17 cellular contexts compared by ENCODE assay signal in genomic region chr15:95300958-95301357, GRCh38.
DNase-seq lines count a peak whose midpoint lies in the region; ATAC-seq and TF ChIP-seq lines count a peak whose summit lies in the region.
"Had no signal": no experiment of that assay in that cellular context is flagged by ENCODE, and none has a peak within 500 bp of the region (broad histone marks: within the 10 kb centered on the region; RNA-seq: fewer than 3 reads in every experiment).

No MANE protein-coding gene starts in this region.

- H3K9me3 Mint-ChIP-seq in activated T-helper 2 cell treated with anti-CD3 and anti-CD28 coated beads, Interferon-gamma antibody, Interleukin-2, Interleukin-4, amounts not matched to agents 10 μg/mL and 5 μg/mL and 100 μg/mL, durations not matched to agents 14 hours and 24 hours and 36 hours: peaks cover 5% of the 10 kb centered on the region
- H3K9me3 Mint-ChIP-seq in H9: no peaks in the 10 kb centered on the region
- H3K9me3 Mint-ChIP-seq: CD4-positive, alpha-beta T cell had no signal

- H3K4me2 ChIP-seq in H9 (ENCODE audit: insufficient read depth, insufficient read length, low read length): no peak overlapping the region

- ATAC-seq in HG02798 (IDR thresholded peaks at IDR 0.05; ENCODE audit: poor library complexity, unreplicated experiment) (no peak), HG03520 (IDR thresholded peaks at IDR 0.05; ENCODE audit: unreplicated experiment) (no peak)
- ATAC-seq: gastrocnemius medialis, mucosa of descending colon had no signal

- H3K27me3 ChIP-seq in spleen (replicated peaks in 1 of 7) (peaks cover 0 to 9% (median 0%) of the 10 kb centered on the region in 7 donors), H9 (ENCODE audit: insufficient read depth, low read length) (no peaks in the 10 kb centered on the region)
- H3K27me3 ChIP-seq: upper lobe of left lung had no signal

- H2BK5ac ChIP-seq in H9 (ENCODE audit: insufficient read length, low read length): no peak overlapping the region

- H3K4me1 ChIP-seq in spleen: peaks cover 9 to 40% (median 18%) of the 10 kb centered on the region in 6 donors
- H3K4me1 ChIP-seq in H9 (ENCODE audit: insufficient read depth, low read length): no peaks in the 10 kb centered on the region
- H3K4me1 ChIP-seq: prostate gland had no signal

- peaks cover 44% of the 10 kb centered on the region for H3K27me3 Mint-ChIP-seq in activated T-helper 2 cell treated with anti-CD3 and anti-CD28 coated beads, Interferon-gamma antibody, Interleukin-2, Interleukin-4, amounts not matched to agents 10 μg/mL and 5 μg/mL and 100 μg/mL, durations not matched to agents 14 hours and 24 hours and 36 hours (ENCODE audit: low read depth)
- no peaks in the 10 kb centered on the region for H3K27me3 Mint-ChIP-seq in H9 (ENCODE audit: low read depth)

- no peak overlapping the region for H2AFZ ChIP-seq in H9 (ENCODE audit: low read length)

- no peaks in the 10 kb centered on the region for H3K79me1 ChIP-seq in H9 (ENCODE audit: insufficient read depth, low read depth, low read length, poor library complexity, severe bottlenecking)

- no peak overlapping the region for H3K56ac ChIP-seq in H9 (ENCODE audit: insufficient read length, low read depth, low read length)

- no peak overlapping the region for H3T11ph ChIP-seq in H9 (ENCODE audit: low read length)

- H3K14ac ChIP-seq in H9 (ENCODE audit: insufficient read depth, low read length): no peak overlapping the region

- H2BK20ac ChIP-seq in H9 (ENCODE audit: low read depth, low read length, poor library complexity, severe bottlenecking): no peak overlapping the region

- H3K9ac ChIP-seq in H9 (ENCODE audit: extremely low read depth, insufficient read length, low read length): no peak overlapping the region

- H2BK15ac ChIP-seq in H9 (ENCODE audit: low read depth, low read length): no peak overlapping the region

- H3K79me2 ChIP-seq in H9 (ENCODE audit: insufficient read depth, low read length): no peaks in the 10 kb centered on the region

- intact Hi-C loops in activated T-helper 2 cell treated with anti-CD3 and anti-CD28 coated beads, Interferon-gamma antibody, Interleukin-2, Interleukin-4, amounts not matched to agents 10 μg/mL and 5 μg/mL and 100 μg/mL, durations not matched to agents 14 hours and 24 hours and 36 hours (cut with micrococcal nuclease): loop anchor here (5.0 kb wide), 1 partner anchor 201 kb away; no protein-coding TSS in a partner anchor
- intact Hi-C loops in spleen (cut with DNase I; ENCODE audit: low total_unique reads): no loop called here

- H3K4me1 Mint-ChIP-seq in activated T-helper 2 cell treated with anti-CD3 and anti-CD28 coated beads, Interferon-gamma antibody, Interleukin-2, Interleukin-4, amounts not matched to agents 10 μg/mL and 5 μg/mL and 100 μg/mL, durations not matched to agents 14 hours and 24 hours and 36 hours (ENCODE audit: low read depth): peaks cover 42% of the 10 kb centered on the region
- H3K4me1 Mint-ChIP-seq in H9: peaks cover 0 to 2% of the 10 kb centered on the region in 2 experiments; a peak in 1 of 4 replicates

- H3K4me3 ChIP-seq in fibroblast of the aortic adventitia (ENCODE audit: low read depth, low read length): no peak overlapping the region
- no peak overlapping the region for H3K4me3 ChIP-seq in spleen
- H3K4me3 ChIP-seq: gastrocnemius medialis, mucosa of descending colon, prostate gland, upper lobe of left lung had no signal

- no peak overlapping the region for H4K5ac ChIP-seq in H9 (ENCODE audit: insufficient read length, low read depth, low read length)

- peak overlapping the region; percentile 42 for H3K27ac Mint-ChIP-seq in activated T-helper 2 cell treated with anti-CD3 and anti-CD28 coated beads, Interferon-gamma antibody, Interleukin-2, Interleukin-4, amounts not matched to agents 10 μg/mL and 5 μg/mL and 100 μg/mL, durations not matched to agents 14 hours and 24 hours and 36 hours
- H3K27ac Mint-ChIP-seq in H9: no peak overlapping the region
- H3K27ac Mint-ChIP-seq: CD4-positive, alpha-beta T cell had no signal

- H2BK12ac ChIP-seq in H9 (ENCODE audit: insufficient read length, low read depth, low read length): no peak overlapping the region

- H4K8ac ChIP-seq in H9 (replicated peaks; ENCODE audit: insufficient read length, low read depth, low read length): no peak overlapping the region

- peaks cover 5% of the 10 kb centered on the region for H3K36me3 Mint-ChIP-seq in activated T-helper 2 cell treated with anti-CD3 and anti-CD28 coated beads, Interferon-gamma antibody, Interleukin-2, Interleukin-4, amounts not matched to agents 10 μg/mL and 5 μg/mL and 100 μg/mL, durations not matched to agents 14 hours and 24 hours and 36 hours (ENCODE audit: low read depth)
- no peaks in the 10 kb centered on the region for H3K36me3 Mint-ChIP-seq in H9 (ENCODE audit: insufficient read depth in 1 of 3, low read depth in 3 of 3)

- H2AK5ac ChIP-seq in H9 (ENCODE audit: insufficient read length, low read length): no peak overlapping the region

- H3K23ac ChIP-seq in H9 (ENCODE audit: insufficient read length, low read depth, low read length): no peak overlapping the region

- no peaks in the 10 kb centered on the region for H4K20me1 ChIP-seq in H9 (ENCODE audit: control insufficient read depth, insufficient read depth, insufficient read length)

- no peak for TF ChIP-seq POLR2A in spleen (IDR thresholded peaks at IDR 0.05)

- 49 to 76% (median 65%) methylated on average over 4 of the region's 4 CpGs for WGBS in spleen, 5 donors
- WGBS in H9 (ENCODE audit: extremely low coverage, insufficient read length, low lambda C conversion rate): no CpG with 5 or more reads among the region's 4 CpGs

- H3K23me2 ChIP-seq in H9 (ENCODE audit: insufficient read length, low read depth, low read length, poor library complexity, severe bottlenecking): no peaks in the 10 kb centered on the region

- peak; percentile 65 for DNase-seq in HCEC 1CT
- no peak for DNase-seq in activated T-helper 2 cell treated with anti-CD3 and anti-CD28 coated beads, Interferon-gamma antibody, Interleukin-2, Interleukin-4, amounts not matched to agents 10 μg/mL and 5 μg/mL and 100 μg/mL, durations not matched to agents 14 hours and 24 hours and 36 hours (ENCODE audit: low spot score)
- DNase-seq in fibroblast of the aortic adventitia (ENCODE audit: low read depth): peak; percentile 85
- no peak for DNase-seq in spleen
- DNase-seq in GM19240 (ENCODE audit: insufficient read length, low spot score): no peak
- no peak for DNase-seq in H9
- DNase-seq: amygdala; CD4-positive, alpha-beta T cell; DND-41; gastrocnemius medialis; mucosa of descending colon; Right ventricle myocardium superior; stimulated activated CD4-positive, alpha-beta T cell treated with anti-CD3 and anti-CD28 coated beads, Interleukin-2, amount 100 ng/mL, for 48 hours; upper lobe of left lung had no signal

- H3K4ac ChIP-seq in H9 (ENCODE audit: low read depth, low read length): no peak overlapping the region

- H3K36me3 ChIP-seq in spleen: no peaks in the 10 kb centered on the region
- H3K36me3 ChIP-seq: gastrocnemius medialis, prostate gland, upper lobe of left lung had no signal

- H3K27ac ChIP-seq in spleen (peak overlapping the region in 7 of 8 donors; percentile 48 to 84 (median 68)), H9 (ENCODE audit: insufficient read length, low read depth, low read length) (no peak overlapping the region)
- H3K27ac ChIP-seq: prostate gland, upper lobe of left lung had no signal

- no peak overlapping the region for H3K4me3 Mint-ChIP-seq in activated T-helper 2 cell treated with anti-CD3 and anti-CD28 coated beads, Interferon-gamma antibody, Interleukin-2, Interleukin-4, amounts not matched to agents 10 μg/mL and 5 μg/mL and 100 μg/mL, durations not matched to agents 14 hours and 24 hours and 36 hours (ENCODE audit: low read depth)
- no peak overlapping the region for H3K4me3 Mint-ChIP-seq in H9
- H3K4me3 Mint-ChIP-seq: CD4-positive, alpha-beta T cell had no signal

- TF ChIP-seq CTCF in fibroblast of the aortic adventitia (IDR thresholded peaks at IDR 0.05; ENCODE audit: insufficient read depth, low read length) (no peak), spleen (IDR thresholded peaks at IDR 0.05 in 8 of 11, conservative IDR thresholded peaks at IDR 0.05 in 3 of 11) (no peak), H9 (conservative IDR thresholded peaks at IDR 0.05) (no peak)

- H2BK120ac ChIP-seq in H9 (ENCODE audit: low read depth, low read length, poor library complexity, severe bottlenecking): no peak overlapping the region

- H3K18ac ChIP-seq in H9 (ENCODE audit: insufficient read length, low read depth, low read length): no peak overlapping the region

- no peaks in the 10 kb centered on the region for H3K9me3 ChIP-seq in spleen
- H3K9me3 ChIP-seq in H9 (ENCODE audit: control insufficient read depth, low read depth, low read length): no peaks in the 10 kb centered on the region
- H3K9me3 ChIP-seq: gastrocnemius medialis, mucosa of descending colon, prostate gland, upper lobe of left lung had no signal

- no peak overlapping the region for H4K91ac ChIP-seq in H9 (ENCODE audit: insufficient read length, low read depth, low read length)

Comparison
In these comparisons a context has a peak if more than half of its experiments do, and no peak if none do; other contexts are left out.
1. DNase-seq: peak in HCEC 1CT (single experiment) and fibroblast of the aortic adventitia (single experiment); none in activated T-helper 2 cell treated with anti-CD3 and anti-CD28 coated beads, Interferon-gamma antibody, Interleukin-2, Interleukin-4, amounts not matched to agents 10 μg/mL and 5 μg/mL and 100 μg/mL, durations not matched to agents 14 hours and 24 hours and 36 hours (single experiment), spleen (single experiment), GM19240 (single experiment) and H9 (single experiment).